Comparison of ENCODE assay signal across 1 cellular context in genomic region chr4:75514131-75514948, GRCh38.
TF ChIP-seq lines count a peak whose summit lies in the region.

TSS of gene RCHY1 (minus strand) at chr4:75514403. CDS start at chr4:75514286, 117 bp downstream.
TSS of gene THAP6 (plus strand) at chr4:75514473. CDS start at chr4:75515453, 980 bp downstream.

TF ChIP-seq in HEK293, 187 proteins besides CTCF, POLR2A, EP300 and RAD21 (continued from another document and continues in another):
- TF ChIP-seq YY1 (tag by site-specific recombination; IDR thresholded peaks at IDR 0.05) (peak; percentile 93), ZNF658 (tag by site-specific recombination; IDR thresholded peaks at IDR 0.05) (no peak), TSHZ1 (tag by site-specific recombination; IDR thresholded peaks at IDR 0.05; ENCODE audit: borderline replicate concordance) (no peak), ZNF10 (tag by site-specific recombination; IDR thresholded peaks at IDR 0.05) (no peak), ZNF791 (tag by site-specific recombination; IDR thresholded peaks at IDR 0.05) (no peak), ZBTB17 (tag by site-specific recombination; IDR thresholded peaks at IDR 0.05) (peak; percentile 80), ZNF776 (tag by site-specific recombination; IDR thresholded peaks at IDR 0.05; ENCODE audit: borderline replicate concordance) (no peak), ZNF629 (tag by site-specific recombination; IDR thresholded peaks at IDR 0.05) (peak; percentile 94), IKZF3 (tag by site-specific recombination; IDR thresholded peaks at IDR 0.05) (peak; percentile 90), SP2 (tag by site-specific recombination; IDR thresholded peaks at IDR 0.05) (peak; percentile 89), ZNF37A (tag by site-specific recombination; IDR thresholded peaks at IDR 0.05) (no peak), ZNF677 (tag by site-specific recombination; IDR thresholded peaks at IDR 0.05) (no peak), PRDM2 (tag by site-specific recombination; IDR thresholded peaks at IDR 0.05; ENCODE audit: borderline replicate concordance) (no peak), ZNF560 (tag by site-specific recombination; IDR thresholded peaks at IDR 0.05; ENCODE audit: borderline replicate concordance) (no peak), KLF7 (tag by site-specific recombination; IDR thresholded peaks at IDR 0.05; ENCODE audit: borderline replicate concordance) (peak; percentile 53; the same call in 1 of the 2 replicates), ZNF580 (tag by site-specific recombination; IDR thresholded peaks at IDR 0.05) (peak; percentile 42; the same call in 1 of the 2 replicates), ZBTB10 (tag by site-specific recombination; IDR thresholded peaks at IDR 0.05) (0 out of 2 replicates have a peak, but pooled peaks have one; percentile 44), ZBTB20 (tag by site-specific recombination; IDR thresholded peaks at IDR 0.05) (peak; percentile 94), ZNF2 (tag by site-specific recombination; IDR thresholded peaks at IDR 0.05) (peak; percentile 63), KLF17 (tag by site-specific recombination; IDR thresholded peaks at IDR 0.05) (peak; percentile 58; the same call in 1 of the 2 replicates), HOXA7 (CRISPR knock-in tag; IDR thresholded peaks at IDR 0.05; ENCODE audit: borderline replicate concordance) (no peak), ZNF148 (tag by site-specific recombination; IDR thresholded peaks at IDR 0.05; ENCODE audit: borderline replicate concordance) (no peak), PRDM10 (tag by site-specific recombination; IDR thresholded peaks at IDR 0.05) (peak; percentile 93), ZNF416 (tag by site-specific recombination; IDR thresholded peaks at IDR 0.05) (no peak), ZNF518A (tag by site-specific recombination; conservative IDR thresholded peaks at IDR 0.05; ENCODE audit: low read depth) (peak; percentile 62), ZNF404 (tag by site-specific recombination; IDR thresholded peaks at IDR 0.05) (no peak), KLF16 (tag by site-specific recombination; IDR thresholded peaks at IDR 0.05) (peak; percentile 57; the same call in 1 of the 2 replicates)
